ENCODE assay signal across 2 cellular contexts in the genomic region with DNA sequence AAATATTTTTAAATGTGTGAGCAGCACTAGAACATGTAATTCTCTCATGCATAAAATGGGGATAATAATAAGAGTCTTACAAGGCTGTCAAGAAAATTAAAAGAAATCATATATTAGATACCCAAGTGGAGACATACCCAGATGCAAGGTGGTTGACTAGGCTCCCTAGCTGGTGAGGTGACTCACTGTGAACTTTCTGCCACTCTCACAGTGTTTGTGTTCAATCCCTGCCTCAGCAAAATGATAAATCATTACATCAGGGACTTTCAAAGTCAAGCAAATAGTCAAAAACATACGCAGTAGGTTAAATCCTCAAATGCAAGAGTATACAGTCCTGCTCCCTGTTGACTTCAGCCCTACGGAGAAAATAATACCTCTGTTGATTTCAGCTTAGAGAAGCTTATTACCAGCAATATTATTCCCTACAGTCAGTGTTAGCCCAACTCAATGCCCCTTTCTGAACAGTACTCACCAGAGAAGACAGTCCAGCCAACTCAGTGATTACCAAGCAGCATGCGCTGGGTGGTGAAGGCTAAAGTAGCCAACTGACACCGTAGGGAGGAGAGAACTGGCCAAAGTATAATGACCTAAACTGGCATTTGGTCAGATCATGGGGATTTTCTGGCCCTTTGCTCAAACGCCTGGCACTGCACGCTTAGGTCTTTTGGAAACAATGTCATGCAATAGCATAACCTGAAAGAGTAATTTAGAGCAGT.
TF ChIP-seq lines count a peak whose summit lies in the region.

No MANE protein-coding gene starts in this region.

TF ChIP-seq in liver, 16 proteins besides CTCF, POLR2A, EP300 and RAD21 (continued from another document):
- TF ChIP-seq, protein P1, sequence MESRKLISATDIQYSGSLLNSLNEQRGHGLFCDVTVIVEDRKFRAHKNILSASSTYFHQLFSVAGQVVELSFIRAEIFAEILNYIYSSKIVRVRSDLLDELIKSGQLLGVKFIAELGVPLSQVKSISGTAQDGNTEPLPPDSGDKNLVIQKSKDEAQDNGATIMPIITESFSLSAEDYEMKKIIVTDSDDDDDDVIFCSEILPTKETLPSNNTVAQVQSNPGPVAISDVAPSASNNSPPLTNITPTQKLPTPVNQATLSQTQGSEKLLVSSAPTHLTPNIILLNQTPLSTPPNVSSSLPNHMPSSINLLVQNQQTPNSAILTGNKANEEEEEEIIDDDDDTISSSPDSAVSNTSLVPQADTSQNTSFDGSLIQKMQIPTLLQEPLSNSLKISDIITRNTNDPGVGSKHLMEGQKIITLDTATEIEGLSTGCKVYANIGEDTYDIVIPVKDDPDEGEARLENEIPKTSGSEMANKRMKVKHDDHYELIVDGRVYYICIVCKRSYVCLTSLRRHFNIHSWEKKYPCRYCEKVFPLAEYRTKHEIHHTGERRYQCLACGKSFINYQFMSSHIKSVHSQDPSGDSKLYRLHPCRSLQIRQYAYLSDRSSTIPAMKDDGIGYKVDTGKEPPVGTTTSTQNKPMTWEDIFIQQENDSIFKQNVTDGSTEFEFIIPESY (IDR thresholded peaks at IDR 0.05): peak; percentile 87
- TF ChIP-seq SP1 (IDR thresholded peaks at IDR 0.05): peak; percentile 98
- peak; percentile 65 for TF ChIP-seq FOXA2 (IDR thresholded peaks at IDR 0.05)
- TF ChIP-seq FOXA1 (IDR thresholded peaks at IDR 0.05): peak; percentile 70
- TF ChIP-seq, protein P2, sequence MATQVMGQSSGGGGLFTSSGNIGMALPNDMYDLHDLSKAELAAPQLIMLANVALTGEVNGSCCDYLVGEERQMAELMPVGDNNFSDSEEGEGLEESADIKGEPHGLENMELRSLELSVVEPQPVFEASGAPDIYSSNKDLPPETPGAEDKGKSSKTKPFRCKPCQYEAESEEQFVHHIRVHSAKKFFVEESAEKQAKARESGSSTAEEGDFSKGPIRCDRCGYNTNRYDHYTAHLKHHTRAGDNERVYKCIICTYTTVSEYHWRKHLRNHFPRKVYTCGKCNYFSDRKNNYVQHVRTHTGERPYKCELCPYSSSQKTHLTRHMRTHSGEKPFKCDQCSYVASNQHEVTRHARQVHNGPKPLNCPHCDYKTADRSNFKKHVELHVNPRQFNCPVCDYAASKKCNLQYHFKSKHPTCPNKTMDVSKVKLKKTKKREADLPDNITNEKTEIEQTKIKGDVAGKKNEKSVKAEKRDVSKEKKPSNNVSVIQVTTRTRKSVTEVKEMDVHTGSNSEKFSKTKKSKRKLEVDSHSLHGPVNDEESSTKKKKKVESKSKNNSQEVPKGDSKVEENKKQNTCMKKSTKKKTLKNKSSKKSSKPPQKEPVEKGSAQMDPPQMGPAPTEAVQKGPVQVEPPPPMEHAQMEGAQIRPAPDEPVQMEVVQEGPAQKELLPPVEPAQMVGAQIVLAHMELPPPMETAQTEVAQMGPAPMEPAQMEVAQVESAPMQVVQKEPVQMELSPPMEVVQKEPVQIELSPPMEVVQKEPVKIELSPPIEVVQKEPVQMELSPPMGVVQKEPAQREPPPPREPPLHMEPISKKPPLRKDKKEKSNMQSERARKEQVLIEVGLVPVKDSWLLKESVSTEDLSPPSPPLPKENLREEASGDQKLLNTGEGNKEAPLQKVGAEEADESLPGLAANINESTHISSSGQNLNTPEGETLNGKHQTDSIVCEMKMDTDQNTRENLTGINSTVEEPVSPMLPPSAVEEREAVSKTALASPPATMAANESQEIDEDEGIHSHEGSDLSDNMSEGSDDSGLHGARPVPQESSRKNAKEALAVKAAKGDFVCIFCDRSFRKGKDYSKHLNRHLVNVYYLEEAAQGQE (IDR thresholded peaks at IDR 0.05): peak; percentile 78
- TF ChIP-seq GABPA (IDR thresholded peaks at IDR 0.05 in 1 of 2, conservative IDR thresholded peaks at IDR 0.05 in 1 of 2): no peak
- peak; percentile 87 to 93 for TF ChIP-seq HNF4A (conservative IDR thresholded peaks at IDR 0.05)
- TF ChIP-seq HNF4G (IDR thresholded peaks at IDR 0.05): peak; percentile 65
- TF ChIP-seq NR2F2 (IDR thresholded peaks at IDR 0.05): no peak

TF ChIP-seq in HepG2, 621 proteins besides CTCF, POLR2A, EP300 and RAD21 (continued from another document):
- TF ChIP-seq, protein P3, sequence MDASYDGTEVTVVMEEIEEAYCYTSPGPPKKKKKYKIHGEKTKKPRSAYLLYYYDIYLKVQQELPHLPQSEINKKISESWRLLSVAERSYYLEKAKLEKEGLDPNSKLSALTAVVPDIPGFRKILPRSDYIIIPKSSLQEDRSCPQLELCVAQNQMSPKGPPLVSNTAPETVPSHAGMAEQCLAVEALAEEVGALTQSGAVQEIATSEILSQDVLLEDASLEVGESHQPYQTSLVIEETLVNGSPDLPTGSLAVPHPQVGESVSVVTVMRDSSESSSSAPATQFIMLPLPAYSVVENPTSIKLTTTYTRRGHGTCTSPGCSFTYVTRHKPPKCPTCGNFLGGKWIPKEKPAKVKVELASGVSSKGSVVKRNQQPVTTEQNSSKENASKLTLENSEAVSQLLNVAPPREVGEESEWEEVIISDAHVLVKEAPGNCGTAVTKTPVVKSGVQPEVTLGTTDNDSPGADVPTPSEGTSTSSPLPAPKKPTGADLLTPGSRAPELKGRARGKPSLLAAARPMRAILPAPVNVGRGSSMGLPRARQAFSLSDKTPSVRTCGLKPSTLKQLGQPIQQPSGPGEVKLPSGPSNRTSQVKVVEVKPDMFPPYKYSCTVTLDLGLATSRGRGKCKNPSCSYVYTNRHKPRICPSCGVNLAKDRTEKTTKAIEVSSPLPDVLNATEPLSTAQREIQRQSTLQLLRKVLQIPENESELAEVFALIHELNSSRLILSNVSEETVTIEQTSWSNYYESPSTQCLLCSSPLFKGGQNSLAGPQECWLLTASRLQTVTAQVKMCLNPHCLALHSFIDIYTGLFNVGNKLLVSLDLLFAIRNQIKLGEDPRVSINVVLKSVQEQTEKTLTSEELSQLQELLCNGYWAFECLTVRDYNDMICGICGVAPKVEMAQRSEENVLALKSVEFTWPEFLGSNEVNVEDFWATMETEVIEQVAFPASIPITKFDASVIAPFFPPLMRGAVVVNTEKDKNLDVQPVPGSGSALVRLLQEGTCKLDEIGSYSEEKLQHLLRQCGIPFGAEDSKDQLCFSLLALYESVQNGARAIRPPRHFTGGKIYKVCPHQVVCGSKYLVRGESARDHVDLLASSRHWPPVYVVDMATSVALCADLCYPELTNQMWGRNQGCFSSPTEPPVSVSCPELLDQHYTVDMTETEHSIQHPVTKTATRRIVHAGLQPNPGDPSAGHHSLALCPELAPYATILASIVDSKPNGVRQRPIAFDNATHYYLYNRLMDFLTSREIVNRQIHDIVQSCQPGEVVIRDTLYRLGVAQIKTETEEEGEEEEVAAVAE (CRISPR knock-in tag; IDR thresholded peaks at IDR 0.05; ENCODE audit: borderline replicate concordance): no peak
TF ChIP-seq in HepG2: peak in this region for 1.
